In the genomic region with DNA sequence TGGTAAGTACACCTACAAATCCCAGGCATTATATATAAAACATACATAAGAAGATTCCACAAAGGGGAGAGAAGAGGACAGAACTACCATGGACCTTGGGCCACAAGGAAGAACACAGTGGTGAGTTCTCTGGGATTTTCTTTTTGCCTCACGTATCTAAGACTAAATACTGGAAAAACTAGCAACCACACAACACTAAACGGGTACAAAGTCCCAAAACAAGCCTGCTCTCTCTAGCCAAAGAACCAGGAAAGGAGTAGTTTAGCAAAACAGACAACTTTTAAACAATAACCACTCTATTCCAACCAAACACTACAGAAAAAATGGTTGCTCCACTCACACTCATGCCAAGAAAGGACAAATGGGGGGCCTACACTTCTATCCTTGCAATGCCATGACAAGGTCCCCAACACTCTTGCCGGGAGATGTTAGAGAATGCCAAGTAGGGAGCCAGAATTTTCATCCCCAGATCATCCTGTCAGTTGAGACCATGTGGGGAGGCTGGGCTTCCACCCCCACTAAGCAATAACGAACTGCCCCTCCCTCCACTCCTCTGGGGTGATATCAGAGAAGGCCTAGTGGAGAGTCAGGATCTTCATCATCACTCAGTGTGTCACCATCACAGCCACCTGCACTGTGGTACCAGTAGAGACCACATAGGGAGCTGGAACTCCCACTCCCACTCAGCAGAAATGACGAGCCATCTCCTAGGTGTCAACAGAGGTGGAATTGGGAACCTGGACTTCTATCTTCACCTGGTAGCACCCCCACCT, we compare ENCODE assay signal across 11 cellular contexts.
"Had no signal": no experiment of that assay in that cellular context is flagged by ENCODE, and none has a peak within 500 bp of the region (broad histone marks: within the 10 kb centered on the region; RNA-seq: fewer than 3 reads in every experiment).

No MANE protein-coding gene starts in this region.

- DNase-seq: activated CD4-positive, alpha-beta memory T cell treated with anti-CD3 and anti-CD28 coated beads for 36 hours; activated T-cell treated with anti-CD3 and anti-CD28 coated beads, Interleukin-2, amount 50 U/mL, for 72 hours; hippocampal formation; kidney glomerular epithelial cell; nephron progenitor cell; stimulated activated CD4-positive, alpha-beta T cell treated with anti-CD3 and anti-CD28 coated beads, Interleukin-4, amount 100 ng/mL, for 4 hours; stomach; T1000 had no signal

- H3K27me3 Mint-ChIP-seq: activated CD4-positive, alpha-beta memory T cell treated with anti-CD3 and anti-CD28 coated beads for 36 hours had no signal

- FAIRE-seq: colon, endothelial cell of umbilical vein had no signal

- H3K36me3 Mint-ChIP-seq: activated CD4-positive, alpha-beta memory T cell treated with anti-CD3 and anti-CD28 coated beads for 36 hours had no signal

- H3K27me3 ChIP-seq: stomach had no signal

- H3K9me3 ChIP-seq: stomach had no signal

- H3K4me3 Mint-ChIP-seq: activated CD4-positive, alpha-beta memory T cell treated with anti-CD3 and anti-CD28 coated beads for 36 hours; activated T-cell treated with anti-CD3 and anti-CD28 coated beads, Interleukin-2, amount 50 U/mL, for 72 hours; nephron progenitor cell had no signal

- ATAC-seq: activated T-cell treated with anti-CD3 and anti-CD28 coated beads, Interleukin-2, amount 50 U/mL, for 72 hours had no signal

- H3K27ac Mint-ChIP-seq: activated CD4-positive, alpha-beta memory T cell treated with anti-CD3 and anti-CD28 coated beads for 36 hours; activated T-cell treated with anti-CD3 and anti-CD28 coated beads, Interleukin-2, amount 50 U/mL, for 72 hours; nephron progenitor cell had no signal

- H3K9me3 Mint-ChIP-seq: activated CD4-positive, alpha-beta memory T cell treated with anti-CD3 and anti-CD28 coated beads for 36 hours; activated T-cell treated with anti-CD3 and anti-CD28 coated beads, Interleukin-2, amount 50 U/mL, for 72 hours; nephron progenitor cell had no signal

- H3K27ac ChIP-seq: VCaP had no signal

- H3K4me3 ChIP-seq: stomach had no signal
